2 cellular contexts compared by ENCODE assay signal in the genomic region with DNA sequence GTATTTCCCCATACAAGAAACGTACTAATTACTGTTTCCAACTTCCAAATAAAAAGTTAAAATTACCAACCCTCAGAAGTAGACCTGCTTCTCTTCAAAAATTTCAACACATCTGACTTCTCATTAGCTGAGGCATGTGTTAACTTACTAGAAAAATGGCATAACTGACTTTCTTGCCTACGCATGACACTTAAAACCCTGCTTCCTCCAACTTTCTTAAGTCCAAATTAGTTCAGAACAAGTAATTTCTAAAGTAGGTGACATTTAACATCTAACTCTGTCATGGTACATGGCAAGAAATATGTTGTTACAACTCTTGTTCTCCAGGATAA.
TF ChIP-seq lines count a peak whose summit lies in the region.

No MANE protein-coding gene starts in this region.

TF ChIP-seq in HepG2, 621 proteins besides CTCF, POLR2A, EP300 and RAD21 (continued from another document):
- TF ChIP-seq ZC3H4 (CRISPR knock-in tag; IDR thresholded peaks at IDR 0.05; ENCODE audit: borderline replicate concordance) (no peak), NR3C1 (CRISPR knock-in tag; IDR thresholded peaks at IDR 0.05) (no peak), ZNF510 (CRISPR knock-in tag; IDR thresholded peaks at IDR 0.05; ENCODE audit: low read depth) (no peak), EEA1 (CRISPR knock-in tag; IDR thresholded peaks at IDR 0.05; ENCODE audit: borderline replicate concordance) (no peak)

TF ChIP-seq in SK-N-SH treated with all-trans-retinoic acid at 6 μM for 48 hours, 23 proteins besides CTCF, POLR2A, EP300 and RAD21 (continued from another document):
- TF ChIP-seq, protein P1, sequence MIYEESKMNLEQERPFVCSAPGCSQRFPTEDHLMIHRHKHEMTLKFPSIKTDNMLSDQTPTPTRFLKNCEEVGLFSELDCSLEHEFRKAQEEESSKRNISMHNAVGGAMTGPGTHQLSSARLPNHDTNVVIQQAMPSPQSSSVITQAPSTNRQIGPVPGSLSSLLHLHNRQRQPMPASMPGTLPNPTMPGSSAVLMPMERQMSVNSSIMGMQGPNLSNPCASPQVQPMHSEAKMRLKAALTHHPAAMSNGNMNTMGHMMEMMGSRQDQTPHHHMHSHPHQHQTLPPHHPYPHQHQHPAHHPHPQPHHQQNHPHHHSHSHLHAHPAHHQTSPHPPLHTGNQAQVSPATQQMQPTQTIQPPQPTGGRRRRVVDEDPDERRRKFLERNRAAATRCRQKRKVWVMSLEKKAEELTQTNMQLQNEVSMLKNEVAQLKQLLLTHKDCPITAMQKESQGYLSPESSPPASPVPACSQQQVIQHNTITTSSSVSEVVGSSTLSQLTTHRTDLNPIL (CRISPR knock-in tag; IDR thresholded peaks at IDR 0.05; ENCODE audit: low read depth), result no peak
- TF ChIP-seq ZFP3 (CRISPR knock-in tag; IDR thresholded peaks at IDR 0.05) (no peak), OSR1 (CRISPR knock-in tag; IDR thresholded peaks at IDR 0.05) (no peak), BACH2 (CRISPR knock-in tag; IDR thresholded peaks at IDR 0.05; ENCODE audit: borderline replicate concordance) (no peak), SNAI2 (CRISPR knock-in tag; IDR thresholded peaks at IDR 0.05) (no peak), ZNF70 (CRISPR knock-in tag; IDR thresholded peaks at IDR 0.05) (no peak), RARB (CRISPR knock-in tag; IDR thresholded peaks at IDR 0.05) (no peak), ISL1 (CRISPR knock-in tag; IDR thresholded peaks at IDR 0.05) (no peak)
- TF ChIP-seq, protein P2, sequence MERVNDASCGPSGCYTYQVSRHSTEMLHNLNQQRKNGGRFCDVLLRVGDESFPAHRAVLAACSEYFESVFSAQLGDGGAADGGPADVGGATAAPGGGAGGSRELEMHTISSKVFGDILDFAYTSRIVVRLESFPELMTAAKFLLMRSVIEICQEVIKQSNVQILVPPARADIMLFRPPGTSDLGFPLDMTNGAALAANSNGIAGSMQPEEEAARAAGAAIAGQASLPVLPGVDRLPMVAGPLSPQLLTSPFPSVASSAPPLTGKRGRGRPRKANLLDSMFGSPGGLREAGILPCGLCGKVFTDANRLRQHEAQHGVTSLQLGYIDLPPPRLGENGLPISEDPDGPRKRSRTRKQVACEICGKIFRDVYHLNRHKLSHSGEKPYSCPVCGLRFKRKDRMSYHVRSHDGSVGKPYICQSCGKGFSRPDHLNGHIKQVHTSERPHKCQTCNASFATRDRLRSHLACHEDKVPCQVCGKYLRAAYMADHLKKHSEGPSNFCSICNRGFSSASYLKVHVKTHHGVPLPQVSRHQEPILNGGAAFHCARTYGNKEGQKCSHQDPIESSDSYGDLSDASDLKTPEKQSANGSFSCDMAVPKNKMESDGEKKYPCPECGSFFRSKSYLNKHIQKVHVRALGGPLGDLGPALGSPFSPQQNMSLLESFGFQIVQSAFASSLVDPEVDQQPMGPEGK (CRISPR knock-in tag; IDR thresholded peaks at IDR 0.05; ENCODE audit: borderline replicate concordance), result no peak
- TF ChIP-seq, protein P3, sequence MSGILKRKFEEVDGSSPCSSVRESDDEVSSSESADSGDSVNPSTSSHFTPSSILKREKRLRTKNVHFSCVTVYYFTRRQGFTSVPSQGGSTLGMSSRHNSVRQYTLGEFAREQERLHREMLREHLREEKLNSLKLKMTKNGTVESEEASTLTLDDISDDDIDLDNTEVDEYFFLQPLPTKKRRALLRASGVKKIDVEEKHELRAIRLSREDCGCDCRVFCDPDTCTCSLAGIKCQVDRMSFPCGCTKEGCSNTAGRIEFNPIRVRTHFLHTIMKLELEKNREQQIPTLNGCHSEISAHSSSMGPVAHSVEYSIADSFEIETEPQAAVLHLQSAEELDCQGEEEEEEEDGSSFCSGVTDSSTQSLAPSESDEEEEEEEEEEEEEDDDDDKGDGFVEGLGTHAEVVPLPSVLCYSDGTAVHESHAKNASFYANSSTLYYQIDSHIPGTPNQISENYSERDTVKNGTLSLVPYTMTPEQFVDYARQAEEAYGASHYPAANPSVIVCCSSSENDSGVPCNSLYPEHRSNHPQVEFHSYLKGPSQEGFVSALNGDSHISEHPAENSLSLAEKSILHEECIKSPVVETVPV (CRISPR knock-in tag; IDR thresholded peaks at IDR 0.05), result no peak
TF ChIP-seq in SK-N-SH treated with all-trans-retinoic acid at 6 μM for 48 hours: peak in this region for 0.
